In the genomic region with DNA sequence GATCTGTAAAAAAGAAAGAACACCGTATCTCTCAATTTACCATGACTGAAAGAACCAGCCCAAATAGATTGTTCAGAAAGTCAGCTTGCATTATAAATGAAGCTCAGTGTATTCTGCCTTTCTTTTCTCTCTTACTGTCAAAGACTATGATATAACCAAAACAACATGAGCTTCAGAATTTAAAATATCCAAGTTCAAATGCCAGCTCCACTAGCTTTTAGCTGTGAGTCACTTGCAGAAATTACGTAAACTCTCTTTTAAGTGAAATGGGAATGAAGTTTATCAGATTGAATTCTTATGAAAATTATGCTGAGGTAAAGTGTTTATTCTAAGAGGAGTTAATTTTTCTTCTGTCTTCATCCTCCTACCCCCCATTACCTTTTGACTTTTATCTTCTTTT, we compare ENCODE assay signal across 21 cellular contexts. TPM values are rescaled to one million over a fixed set of nuclear protein-coding genes. Genes with fewer than 3 reads are reported as not detected.
DNase-seq lines count a peak whose midpoint lies in the region; ATAC-seq, FAIRE-seq and TF ChIP-seq lines count a peak whose summit lies in the region.
"Had no signal": no experiment of that assay in that cellular context is flagged by ENCODE, and none has a peak within 500 bp of the region (broad histone marks: within the 10 kb centered on the region; RNA-seq: fewer than 3 reads in every experiment).

No MANE protein-coding gene starts in this region.

- H3K79me2 ChIP-seq in GM23248 (ENCODE audit: insufficient read depth) (no peaks in the 10 kb centered on the region), astrocyte (ENCODE audit: insufficient read depth, low read length) (no peaks in the 10 kb centered on the region)

- H2AFZ ChIP-seq in GM23248 (no peak overlapping the region), astrocyte (ENCODE audit: low read depth, low read length) (no peak overlapping the region)

- H3K36me3 Mint-ChIP-seq in astrocyte (ENCODE audit: low read depth, unreplicated experiment) (no peaks in the 10 kb centered on the region), nephron progenitor cell (ENCODE audit: low read depth) (no peaks in the 10 kb centered on the region)
- H3K36me3 Mint-ChIP-seq: CD8-positive, alpha-beta T cell; naive B cell had no signal

- peak overlapping the region; percentile 68 for H3K4me2 ChIP-seq in GM23248 (ENCODE audit: unreplicated experiment)
- H3K4me2 ChIP-seq in astrocyte (ENCODE audit: low read length): peak overlapping the region; percentile 48
- H3K4me2 ChIP-seq in skeletal muscle satellite cell (ENCODE audit: low read length): peak overlapping the region; percentile 62

- H3K4me3 ChIP-seq in GM23248: peak overlapping the region; percentile 7; the same call in 1 of the 2 replicates
- H3K4me3 ChIP-seq in astrocyte (ENCODE audit: insufficient read depth, low read depth, low read length): no peak overlapping the region
- H3K4me3 ChIP-seq in fibroblast of villous mesenchyme (ENCODE audit: low read depth, low read length): no peak overlapping the region
- no peak overlapping the region for H3K4me3 ChIP-seq in skeletal muscle satellite cell (ENCODE audit: low read length)
- H3K4me3 ChIP-seq in right lobe of liver: no peak overlapping the region
- H3K4me3 ChIP-seq: breast epithelium, psoas muscle had no signal

- ATAC-seq in right lobe of liver: no peak
- ATAC-seq: CD8-positive, alpha-beta T cell; effector memory CD8-positive, alpha-beta T cell; psoas muscle had no signal

- no peak for TF ChIP-seq POLR2A in right lobe of liver (IDR thresholded peaks at IDR 0.05)

- H3K9me3 ChIP-seq in GM23248 (ENCODE audit: low read depth): no peaks in the 10 kb centered on the region
- no peaks in the 10 kb centered on the region for H3K9me3 ChIP-seq in astrocyte (ENCODE audit: insufficient read depth, low read depth, low read length)
- no peaks in the 10 kb centered on the region for H3K9me3 ChIP-seq in skeletal muscle satellite cell (replicated peaks; ENCODE audit: low read length)
- no peaks in the 10 kb centered on the region for H3K9me3 ChIP-seq in right lobe of liver
- H3K9me3 ChIP-seq: breast epithelium, psoas muscle had no signal

- H3K9ac ChIP-seq in GM23248: peak overlapping the region; percentile 14; the same call in 1 of the 2 replicates
- peak overlapping the region; percentile 46 for H3K9ac ChIP-seq in astrocyte (ENCODE audit: low read length)
- H3K9ac ChIP-seq in skeletal muscle satellite cell (ENCODE audit: low read depth, low read length): peak overlapping the region; percentile 71

- peak overlapping the region; percentile 94 for H3K27ac Mint-ChIP-seq in astrocyte (ENCODE audit: unreplicated experiment)
- no peak overlapping the region for H3K27ac Mint-ChIP-seq in nephron progenitor cell
- H3K27ac Mint-ChIP-seq: CD8-positive, alpha-beta T cell; effector memory CD8-positive, alpha-beta T cell; naive B cell had no signal

- H3K4me1 Mint-ChIP-seq in astrocyte (ENCODE audit: low read depth, unreplicated experiment) (peaks cover 41% of the 10 kb centered on the region), nephron progenitor cell (peaks cover 12% of the 10 kb centered on the region)
- H3K4me1 Mint-ChIP-seq: naive B cell had no signal

- peak overlapping the region; percentile 63 for H3K27ac ChIP-seq in GM23248
- H3K27ac ChIP-seq in astrocyte (ENCODE audit: low read depth, low read length): peak overlapping the region; percentile 81
- no peak overlapping the region for H3K27ac ChIP-seq in right lobe of liver
- H3K27ac ChIP-seq: breast epithelium, HL-60, psoas muscle, VCaP had no signal

- intact Hi-C loops in right lobe of liver (cut with DNase I): no loop called here

- TF ChIP-seq CTCF in astrocyte (IDR thresholded peaks at IDR 0.05; ENCODE audit: insufficient read depth, low read depth, low read length): no peak
- no peak for TF ChIP-seq CTCF in fibroblast of villous mesenchyme (IDR thresholded peaks at IDR 0.05; ENCODE audit: insufficient read depth, low read depth, low read length)
- no peak for TF ChIP-seq CTCF in nephron progenitor cell (IDR thresholded peaks at IDR 0.05)
- TF ChIP-seq CTCF in right lobe of liver (IDR thresholded peaks at IDR 0.05): no peak

- H4K20me1 ChIP-seq in GM23248 (ENCODE audit: insufficient read depth): no peaks in the 10 kb centered on the region
- no peaks in the 10 kb centered on the region for H4K20me1 ChIP-seq in astrocyte (ENCODE audit: insufficient read depth, low read length)

- in situ Hi-C loops in GM23248 (cut with MboI): no loop called here

- H3F3A ChIP-seq in GM23248 (ENCODE audit: insufficient read depth): peaks cover 48% of the 10 kb centered on the region

- WGBS in GM23248 (ENCODE audit: low coverage in 1 of 2, low lambda C conversion rate in 2 of 2, missing lambda C conversion rate in 2 of 2), 2 experiments: 5 to 6% methylated on average over 2 of the region's 2 CpGs
- WGBS in right lobe of liver (ENCODE audit: insufficient coverage, low coverage, low lambda C conversion rate, missing lambda C conversion rate): 39% methylated on average over 2 of the region's 2 CpGs

- peaks cover 62% of the 10 kb centered on the region for H3K4me1 ChIP-seq in GM23248 (ENCODE audit: insufficient read depth)
- peaks cover 26% of the 10 kb centered on the region for H3K4me1 ChIP-seq in astrocyte (ENCODE audit: insufficient read depth, low read length)
- H3K4me1 ChIP-seq in skeletal muscle satellite cell (ENCODE audit: control insufficient read depth, insufficient read depth, low read length): peaks cover 38% of the 10 kb centered on the region
- no peaks in the 10 kb centered on the region for H3K4me1 ChIP-seq in right lobe of liver
- H3K4me1 ChIP-seq: breast epithelium, psoas muscle had no signal

- DNase-seq in GM23248 (peak; percentile 82), astrocyte (ENCODE audit: low read depth) (peak; percentile 91), fibroblast of villous mesenchyme (ENCODE audit: low read depth) (peak; percentile 76), nephron progenitor cell (no peak), NCI-H345 treated with DMSO at 0.1 percent for 48 hours (lab: John Stamatoyannopoulos, UW; ENCODE audit: unreplicated experiment) (no peak), right lobe of liver (no peak)
- DNase-seq in stimulated activated CD4-positive, alpha-beta T cell treated with anti-CD3 and anti-CD28 coated beads, Interleukin-15, amount 100 ng/mL, for 24 hours: no peak
- DNase-seq: activated effector memory CD4-positive, alpha-beta T cell treated with anti-CD3 and anti-CD28 coated beads, Interleukin-2, amount 50 U/mL, for 16 hours; CD8-positive, alpha-beta T cell; effector memory CD8-positive, alpha-beta T cell; head of caudate nucleus; KG1; naive B cell; NCI-H1436 treated with DMSO at 0.1 percent for 48 hours; NCI-H524 treated with DMSO at 0.1 percent for 48 hours; psoas muscle had no signal

- FAIRE-seq in astrocyte (lab: Jason Lieb, UNC): peak; percentile 96

- H3K27me3 ChIP-seq in GM23248 (replicated peaks; ENCODE audit: insufficient read depth) (no peaks in the 10 kb centered on the region), astrocyte (ENCODE audit: insufficient read depth, low read length) (no peaks in the 10 kb centered on the region), skeletal muscle satellite cell (ENCODE audit: control insufficient read depth, insufficient read depth, low read length) (no peaks in the 10 kb centered on the region), right lobe of liver (no peaks in the 10 kb centered on the region)
- H3K27me3 ChIP-seq: breast epithelium had no signal

- H3K9me3 Mint-ChIP-seq in astrocyte (ENCODE audit: unreplicated experiment) (no peaks in the 10 kb centered on the region), nephron progenitor cell (peaks cover 5% of the 10 kb centered on the region)
- H3K9me3 Mint-ChIP-seq: naive B cell had no signal

- H3K4me3 Mint-ChIP-seq in astrocyte (ENCODE audit: unreplicated experiment) (no peak overlapping the region), nephron progenitor cell (no peak overlapping the region)
- H3K4me3 Mint-ChIP-seq: CD8-positive, alpha-beta T cell; effector memory CD8-positive, alpha-beta T cell; naive B cell had no signal

- H3K36me3 ChIP-seq in GM23248 (ENCODE audit: low read depth) (no peaks in the 10 kb centered on the region), astrocyte (ENCODE audit: insufficient read depth, low read length) (no peaks in the 10 kb centered on the region), skeletal muscle satellite cell (ENCODE audit: insufficient read depth, low read length) (no peaks in the 10 kb centered on the region), right lobe of liver (no peaks in the 10 kb centered on the region)
- H3K36me3 ChIP-seq: breast epithelium had no signal

- H3K9me2 ChIP-seq in GM23248 (ENCODE audit: insufficient read depth): no peaks in the 10 kb centered on the region

- no peaks in the 10 kb centered on the region for H3K27me3 Mint-ChIP-seq in astrocyte (ENCODE audit: low read depth, unreplicated experiment)
- no peaks in the 10 kb centered on the region for H3K27me3 Mint-ChIP-seq in nephron progenitor cell (ENCODE audit: low read depth, poor library complexity)
- H3K27me3 Mint-ChIP-seq: effector memory CD8-positive, alpha-beta T cell; naive B cell had no signal

RNA-seq across cellular contexts. Expression of a gene that starts 20.0 kb away (rescaled TPM):
- 184 and 196 TPM in 2 replicates for total RNA-seq in GM23248 (2014; rRNA removed; shearing (Covaris generic))
- 233 and 237 TPM in 2 replicates for polyA plus RNA-seq in GM23248 (2016; fragmentation: Nextera tagmentation; extraction: Ambion mirVana)
- total RNA-seq in astrocyte: 18.6 and 26.6 TPM in 2 replicates
- 149 and 390 TPM in 2 replicates for total RNA-seq in fibroblast of villous mesenchyme
- total RNA-seq in skeletal muscle satellite cell (2012; rRNA removed): 43.9 and 58.3 TPM in 2 replicates
- total RNA-seq in right lobe of liver: 1 to 10 TPM in 1 of 6 experiments, under 1 TPM in 5; 0.42 to 2.6 (median 0.64) TPM
- total RNA-seq: activated CD8-positive, alpha-beta memory T cell treated with anti-CD3 and anti-CD28 coated beads for 36 hours; CD8-positive, alpha-beta T cell had no signal

Comparison
In these comparisons a context has a peak if more than half of its experiments do, and no peak if none do; other contexts are left out.
1. DNase-seq: peak in GM23248 (single experiment), astrocyte (single experiment) and fibroblast of villous mesenchyme (single experiment); none in nephron progenitor cell (single experiment), NCI-H345 treated with DMSO at 0.1 percent for 48 hours (single experiment), stimulated activated CD4-positive, alpha-beta T cell treated with anti-CD3 and anti-CD28 coated beads, Interleukin-15, amount 100 ng/mL, for 24 hours (single experiment) and right lobe of liver (0 of 3).
2. H3K27ac ChIP-seq: peak in GM23248 (single experiment) and astrocyte (single experiment); none in right lobe of liver (0 of 3).
3. H3K9ac ChIP-seq: peak in every context shown above with its lines; median percentile 71 in skeletal muscle satellite cell; 46 in astrocyte; 14 in GM23248.
4. Peak in every context shown above with its lines, with median percentiles within 50 percentile points of each other: H3K4me2 ChIP-seq.